In genomic region chr10:4174197-4174596, GRCh38 we compare ENCODE assay signal across 13 cellular contexts.
DNase-seq lines count a peak whose midpoint lies in the region; ATAC-seq and TF ChIP-seq lines count a peak whose summit lies in the region.
"Had no signal": no experiment of that assay in that cellular context is flagged by ENCODE, and none has a peak within 500 bp of the region (broad histone marks: within the 10 kb centered on the region; RNA-seq: fewer than 3 reads in every experiment).

No MANE protein-coding gene starts in this region.

- no peaks in the 10 kb centered on the region for H3F3A ChIP-seq in GM23338 (replicated peaks; ENCODE audit: low read depth)

- ATAC-seq in GM23338 (peak; percentile 92), foreskin keratinocyte (no peak), GM19395 (IDR thresholded peaks at IDR 0.05; ENCODE audit: unreplicated experiment) (no peak), upper lobe of left lung (ENCODE audit: low FRiP score in 2 of 2) (no peak)
- ATAC-seq: activated T-helper 17 cell treated with anti-CD3 and anti-CD28 coated beads, Interleukin-2, amount 50 U/mL, for 72 hours; naive thymus-derived CD4-positive, alpha-beta T cell had no signal

- H3K9me3 Mint-ChIP-seq in GM23338 = peaks cover 11% of the 10 kb centered on the region; the same call in 2 of the 3 replicates

- no peaks in the 10 kb centered on the region for H3K27me3 ChIP-seq in GM23338 (ENCODE audit: insufficient read depth)
- H3K27me3 ChIP-seq in foreskin keratinocyte = no peaks in the 10 kb centered on the region
- H3K27me3 ChIP-seq in upper lobe of left lung = no peaks in the 10 kb centered on the region
- H3K27me3 ChIP-seq: right atrium auricular region had no signal

- H3K4me3 ChIP-seq in AG10803 (ENCODE audit: low read length) (no peak overlapping the region), GM23338 (no peak overlapping the region), upper lobe of left lung (no peak overlapping the region)
- H3K4me3 ChIP-seq: right atrium auricular region had no signal

- H3K4me1 ChIP-seq in GM23338 (ENCODE audit: insufficient read depth) (no peaks in the 10 kb centered on the region), foreskin keratinocyte (no peaks in the 10 kb centered on the region), upper lobe of left lung (no peaks in the 10 kb centered on the region)
- H3K4me1 ChIP-seq: right atrium auricular region had no signal

- H3K36me3 Mint-ChIP-seq in GM23338 (ENCODE audit: low read depth) = peaks cover 9% of the 10 kb centered on the region; the same call in 2 of the 3 replicates

- H3K4me1 Mint-ChIP-seq in GM23338 = no peaks in the 10 kb centered on the region
- H3K4me1 Mint-ChIP-seq: activated T-helper 17 cell treated with anti-CD3 and anti-CD28 coated beads, Interleukin-2, amount 50 U/mL, for 72 hours had no signal

- no peak for TF ChIP-seq POLR2A in upper lobe of left lung (IDR thresholded peaks at IDR 0.05)

- no peaks in the 10 kb centered on the region for H3K79me2 ChIP-seq in GM23338 (replicated peaks; ENCODE audit: insufficient read depth)

- DNase-seq in AG10803 (ENCODE audit: low read depth) (peak; percentile 69), GM23338 (ENCODE audit: low spot score) (peak; percentile 54), RKO (ENCODE audit: low spot score) (peak; percentile 16), foreskin keratinocyte (no peak), upper lobe of left lung (no peak), medulla oblongata (ENCODE audit: extremely low spot score) (no peak)
- DNase-seq in activated CD4-positive, CD25-positive, alpha-beta regulatory T cell treated with anti-CD3 and anti-CD28 coated beads, Interleukin-2, amount 50 U/mL, for 72 hours = no peak
- DNase-seq: DMS153; naive thymus-derived CD4-positive, alpha-beta T cell; SHP77 treated with DMSO at 0.1 percent for 48 hours had no signal

- no peak for TF ChIP-seq EP300 in upper lobe of left lung (IDR thresholded peaks at IDR 0.05)

- no peak overlapping the region for H3K27ac Mint-ChIP-seq in GM23338
- H3K27ac Mint-ChIP-seq: activated T-helper 17 cell treated with anti-CD3 and anti-CD28 coated beads, Interleukin-2, amount 50 U/mL, for 72 hours; naive thymus-derived CD4-positive, alpha-beta T cell had no signal

- H4K20me1 ChIP-seq in GM23338 (replicated peaks; ENCODE audit: insufficient read depth) = no peaks in the 10 kb centered on the region

- no peak overlapping the region for H3K4me3 Mint-ChIP-seq in GM23338
- H3K4me3 Mint-ChIP-seq: activated T-helper 17 cell treated with anti-CD3 and anti-CD28 coated beads, Interleukin-2, amount 50 U/mL, for 72 hours; naive thymus-derived CD4-positive, alpha-beta T cell had no signal

- no peak overlapping the region for H2AFZ ChIP-seq in GM23338

- H3K27ac ChIP-seq in GM23338 (ENCODE audit: low read depth) = no peak overlapping the region
- no peak overlapping the region for H3K27ac ChIP-seq in foreskin keratinocyte
- H3K27ac ChIP-seq in upper lobe of left lung = no peak overlapping the region
- H3K27ac ChIP-seq: right atrium auricular region had no signal

- H3K27me3 Mint-ChIP-seq in GM23338 (ENCODE audit: insufficient read depth, low read depth, poor library complexity) = peaks cover 8% of the 10 kb centered on the region
- H3K27me3 Mint-ChIP-seq: activated T-helper 17 cell treated with anti-CD3 and anti-CD28 coated beads, Interleukin-2, amount 50 U/mL, for 72 hours had no signal

- H3K36me3 ChIP-seq in GM23338 (ENCODE audit: insufficient read depth) (no peaks in the 10 kb centered on the region), upper lobe of left lung (no peaks in the 10 kb centered on the region)
- H3K36me3 ChIP-seq: right atrium auricular region had no signal

- H3K9me3 ChIP-seq in upper lobe of left lung = no peaks in the 10 kb centered on the region

- 88 to 94% methylated on average over 7 to 9 of the region's 9 CpGs for WGBS in upper lobe of left lung, 2 donors

- H3K9me2 ChIP-seq in GM23338 (ENCODE audit: insufficient read depth) = no peaks in the 10 kb centered on the region

- H3K4me2 ChIP-seq in GM23338 = no peak overlapping the region

- TF ChIP-seq CTCF in AG10803 (conservative IDR thresholded peaks at IDR 0.05; ENCODE audit: low read length) = peak; percentile 37
- peak; percentile 51 to 84 for TF ChIP-seq CTCF in GM23338 (conservative IDR thresholded peaks at IDR 0.05; ENCODE audit: low read depth in 2 of 2)
- TF ChIP-seq CTCF in foreskin keratinocyte (conservative IDR thresholded peaks at IDR 0.05) = peak; percentile 51
- no peak for TF ChIP-seq CTCF in upper lobe of left lung (IDR thresholded peaks at IDR 0.05)

TF ChIP-seq in GM23338, 12 proteins besides CTCF, POLR2A, EP300 and RAD21:
- TF ChIP-seq ZNF114 (CRISPR knock-in tag; IDR thresholded peaks at IDR 0.05) (no peak), JUNB (IDR thresholded peaks at IDR 0.05; ENCODE audit: unreplicated experiment) (no peak), POLR2AphosphoS5 (IDR thresholded peaks at IDR 0.05; ENCODE audit: low read depth) (no peak), CREB1 (CRISPR knock-in tag; IDR thresholded peaks at IDR 0.05; ENCODE audit: low read depth) (no peak), ZNF331 (CRISPR knock-in tag; IDR thresholded peaks at IDR 0.05; ENCODE audit: low read depth) (no peak), EZH2 (IDR thresholded peaks at IDR 0.05; ENCODE audit: low read depth, unreplicated experiment) (no peak)
- TF ChIP-seq, protein P1, sequence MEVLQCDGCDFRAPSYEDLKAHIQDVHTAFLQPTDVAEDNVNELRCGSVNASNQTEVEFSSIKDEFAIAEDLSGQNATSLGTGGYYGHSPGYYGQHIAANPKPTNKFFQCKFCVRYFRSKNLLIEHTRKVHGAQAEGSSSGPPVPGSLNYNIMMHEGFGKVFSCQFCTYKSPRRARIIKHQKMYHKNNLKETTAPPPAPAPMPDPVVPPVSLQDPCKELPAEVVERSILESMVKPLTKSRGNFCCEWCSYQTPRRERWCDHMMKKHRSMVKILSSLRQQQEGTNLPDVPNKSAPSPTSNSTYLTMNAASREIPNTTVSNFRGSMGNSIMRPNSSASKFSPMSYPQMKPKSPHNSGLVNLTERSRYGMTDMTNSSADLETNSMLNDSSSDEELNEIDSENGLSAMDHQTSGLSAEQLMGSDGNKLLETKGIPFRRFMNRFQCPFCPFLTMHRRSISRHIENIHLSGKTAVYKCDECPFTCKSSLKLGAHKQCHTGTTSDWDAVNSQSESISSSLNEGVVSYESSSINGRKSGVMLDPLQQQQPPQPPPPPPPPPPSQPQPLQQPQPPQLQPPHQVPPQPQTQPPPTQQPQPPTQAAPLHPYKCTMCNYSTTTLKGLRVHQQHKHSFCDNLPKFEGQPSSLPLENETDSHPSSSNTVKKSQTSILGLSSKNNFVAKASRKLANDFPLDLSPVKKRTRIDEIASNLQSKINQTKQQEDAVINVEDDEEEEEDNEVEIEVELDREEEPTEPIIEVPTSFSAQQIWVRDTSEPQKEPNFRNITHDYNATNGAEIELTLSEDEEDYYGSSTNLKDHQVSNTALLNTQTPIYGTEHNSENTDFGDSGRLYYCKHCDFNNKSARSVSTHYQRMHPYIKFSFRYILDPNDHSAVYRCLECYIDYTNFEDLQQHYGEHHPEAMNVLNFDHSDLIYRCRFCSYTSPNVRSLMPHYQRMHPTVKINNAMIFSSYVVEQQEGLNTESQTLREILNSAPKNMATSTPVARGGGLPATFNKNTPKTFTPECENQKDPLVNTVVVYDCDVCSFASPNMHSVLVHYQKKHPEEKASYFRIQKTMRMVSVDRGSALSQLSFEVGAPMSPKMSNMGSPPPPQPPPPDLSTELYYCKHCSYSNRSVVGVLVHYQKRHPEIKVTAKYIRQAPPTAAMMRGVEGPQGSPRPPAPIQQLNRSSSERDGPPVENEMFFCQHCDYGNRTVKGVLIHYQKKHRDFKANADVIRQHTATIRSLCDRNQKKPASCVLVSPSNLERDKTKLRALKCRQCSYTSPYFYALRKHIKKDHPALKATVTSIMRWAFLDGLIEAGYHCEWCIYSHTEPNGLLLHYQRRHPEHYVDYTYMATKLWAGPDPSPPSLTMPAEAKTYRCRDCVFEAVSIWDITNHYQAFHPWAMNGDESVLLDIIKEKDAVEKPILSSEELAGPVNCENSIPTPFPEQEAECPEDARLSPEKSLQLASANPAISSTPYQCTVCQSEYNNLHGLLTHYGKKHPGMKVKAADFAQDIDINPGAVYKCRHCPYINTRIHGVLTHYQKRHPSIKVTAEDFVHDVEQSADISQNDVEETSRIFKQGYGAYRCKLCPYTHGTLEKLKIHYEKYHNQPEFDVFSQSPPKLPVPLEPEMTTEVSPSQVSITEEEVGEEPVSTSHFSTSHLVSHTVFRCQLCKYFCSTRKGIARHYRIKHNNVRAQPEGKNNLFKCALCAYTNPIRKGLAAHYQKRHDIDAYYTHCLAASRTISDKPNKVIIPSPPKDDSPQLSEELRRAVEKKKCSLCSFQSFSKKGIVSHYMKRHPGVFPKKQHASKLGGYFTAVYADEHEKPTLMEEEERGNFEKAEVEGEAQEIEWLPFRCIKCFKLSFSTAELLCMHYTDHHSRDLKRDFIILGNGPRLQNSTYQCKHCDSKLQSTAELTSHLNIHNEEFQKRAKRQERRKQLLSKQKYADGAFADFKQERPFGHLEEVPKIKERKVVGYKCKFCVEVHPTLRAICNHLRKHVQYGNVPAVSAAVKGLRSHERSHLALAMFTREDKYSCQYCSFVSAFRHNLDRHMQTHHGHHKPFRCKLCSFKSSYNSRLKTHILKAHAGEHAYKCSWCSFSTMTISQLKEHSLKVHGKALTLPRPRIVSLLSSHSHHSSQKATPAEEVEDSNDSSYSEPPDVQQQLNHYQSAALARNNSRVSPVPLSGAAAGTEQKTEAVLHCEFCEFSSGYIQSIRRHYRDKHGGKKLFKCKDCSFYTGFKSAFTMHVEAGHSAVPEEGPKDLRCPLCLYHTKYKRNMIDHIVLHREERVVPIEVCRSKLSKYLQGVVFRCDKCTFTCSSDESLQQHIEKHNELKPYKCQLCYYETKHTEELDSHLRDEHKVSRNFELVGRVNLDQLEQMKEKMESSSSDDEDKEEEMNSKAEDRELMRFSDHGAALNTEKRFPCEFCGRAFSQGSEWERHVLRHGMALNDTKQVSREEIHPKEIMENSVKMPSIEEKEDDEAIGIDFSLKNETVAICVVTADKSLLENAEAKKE (CRISPR knock-in tag; IDR thresholded peaks at IDR 0.05) = no peak

Comparison
In these comparisons a context has a peak if more than half of its experiments do, and no peak if none do; other contexts are left out.
1. DNase-seq: peak in AG10803 (single experiment), GM23338 (single experiment) and RKO (single experiment); none in foreskin keratinocyte (0 of 2), activated CD4-positive, CD25-positive, alpha-beta regulatory T cell treated with anti-CD3 and anti-CD28 coated beads, Interleukin-2, amount 50 U/mL, for 72 hours (single experiment), upper lobe of left lung (0 of 2) and medulla oblongata (single experiment).
2. CTCF ChIP-seq: peak in AG10803 (single experiment), GM23338 (2 of 2) and foreskin keratinocyte (single experiment); none in upper lobe of left lung (0 of 6).